ENCODE assay signal across 1 cellular context in genomic region chr6:16179970-16180431, GRCh38.
TF ChIP-seq lines count a peak whose summit lies in the region.

No MANE protein-coding gene starts in this region.

TF ChIP-seq in GM12878, 131 proteins besides CTCF, POLR2A, EP300 and RAD21:
- no peak for TF ChIP-seq IKZF1 (conservative IDR thresholded peaks at IDR 0.05)
- TF ChIP-seq ZNF274 (IDR thresholded peaks at IDR 0.05; ENCODE audit: insufficient read depth, insufficient read length): no peak
- TF ChIP-seq IRF3 (IDR thresholded peaks at IDR 0.05): no peak
- TF ChIP-seq ZNF592 (IDR thresholded peaks at IDR 0.05): no peak
- TF ChIP-seq SMAD5 (IDR thresholded peaks at IDR 0.05; ENCODE audit: low read depth): no peak
- TF ChIP-seq HCFC1 (IDR thresholded peaks at IDR 0.05; ENCODE audit: low read length): no peak
- no peak for TF ChIP-seq CEBPZ (IDR thresholded peaks at IDR 0.05; ENCODE audit: low read depth, low read length)
- no peak for TF ChIP-seq MAX (IDR thresholded peaks at IDR 0.05; ENCODE audit: low read depth, low read length)
- TF ChIP-seq MYC (IDR thresholded peaks at IDR 0.05; ENCODE audit: insufficient read depth, insufficient read length, insufficient replicate concordance, low read length, severe bottlenecking): no peak
- no peak for TF ChIP-seq ZNF622 (IDR thresholded peaks at IDR 0.05)
- TF ChIP-seq ZBED1 (IDR thresholded peaks at IDR 0.05; ENCODE audit: borderline replicate concordance): no peak
- TF ChIP-seq FOXM1 (IDR thresholded peaks at IDR 0.05; ENCODE audit: low read depth, low read length): no peak
- no peak for TF ChIP-seq E4F1 (IDR thresholded peaks at IDR 0.05; ENCODE audit: borderline replicate concordance, partially characterized antibody)
- TF ChIP-seq ATF3 (IDR thresholded peaks at IDR 0.05; ENCODE audit: borderline replicate concordance, extremely low read depth, low read depth, low read length): no peak
- no peak for TF ChIP-seq FOXK2 (IDR thresholded peaks at IDR 0.05)
- no peak for TF ChIP-seq ZNF207 (IDR thresholded peaks at IDR 0.05; ENCODE audit: borderline replicate concordance)
- TF ChIP-seq MYB (IDR thresholded peaks at IDR 0.05; ENCODE audit: borderline replicate concordance, low read depth, low read length): no peak
- TF ChIP-seq RAD51 (IDR thresholded peaks at IDR 0.05): no peak
- no peak for TF ChIP-seq RELA (IDR thresholded peaks at IDR 0.05; ENCODE audit: borderline replicate concordance, partially characterized antibody)
TF ChIP-seq in GM12878: peak in this region for 0.
